ENCODE assay signal across 8 cellular contexts in the genomic region with DNA sequence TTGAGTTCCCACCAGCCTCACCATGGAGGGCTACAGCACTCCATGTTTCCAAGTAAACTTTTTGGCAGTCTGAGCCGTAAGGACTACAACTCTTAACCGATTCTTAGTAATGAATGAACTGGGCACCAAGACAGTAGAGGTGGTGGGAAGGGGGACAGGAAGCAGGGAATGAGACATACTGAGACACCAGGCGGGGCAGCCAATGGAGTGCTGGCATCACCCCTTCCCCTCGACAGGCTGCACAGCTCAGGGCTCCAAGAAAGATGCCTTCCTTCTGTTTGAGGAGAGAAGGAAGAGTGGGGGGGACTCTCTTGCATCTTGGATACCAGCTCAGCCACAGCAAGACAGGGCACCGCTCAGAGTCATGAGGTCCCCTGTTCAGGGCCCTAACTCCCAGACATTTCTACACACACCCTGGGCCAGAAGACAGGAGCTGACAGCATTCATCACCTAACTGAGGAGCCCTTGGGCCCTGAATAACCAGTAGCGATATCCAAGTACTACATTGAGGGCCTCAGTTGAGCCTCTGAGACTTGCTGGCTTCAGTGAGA. TPM values are rescaled to one million over a fixed set of nuclear protein-coding genes. Genes with fewer than 3 reads are reported as not detected.
DNase-seq lines count a peak whose midpoint lies in the region; ATAC-seq lines count a peak whose summit lies in the region.

No MANE protein-coding gene starts in this region.

- no peaks in the 10 kb centered on the region for H3K36me3 Mint-ChIP-seq in dendritic cell treated with granulocyte-macrophage colony-stimulating factor and Interleukin-4, amounts not matched to agents 40 ng/mL and 50 ng/mL, for 4 days (ENCODE audit: low read depth)

- peak; percentile 15 for ATAC-seq in GM19023 (IDR thresholded peaks at IDR 0.05; ENCODE audit: unreplicated experiment)
- ATAC-seq in HG03354 (IDR thresholded peaks at IDR 0.05; ENCODE audit: poor library complexity, severe bottlenecking, unreplicated experiment): peak; percentile 5
- no peak for ATAC-seq in GM18909 (IDR thresholded peaks at IDR 0.05; ENCODE audit: poor library complexity, unreplicated experiment)

- H3K4me1 Mint-ChIP-seq in dendritic cell treated with granulocyte-macrophage colony-stimulating factor and Interleukin-4, amounts not matched to agents 40 ng/mL and 50 ng/mL, for 4 days (ENCODE audit: low read depth): peaks cover 56% of the 10 kb centered on the region

- no peaks in the 10 kb centered on the region for H3K27me3 Mint-ChIP-seq in dendritic cell treated with granulocyte-macrophage colony-stimulating factor and Interleukin-4, amounts not matched to agents 40 ng/mL and 50 ng/mL, for 4 days

- DNase-seq in A172 (ENCODE audit: low spot score) (peak; percentile 26), glomerular visceral epithelial cell (ENCODE audit: extremely low spot score) (no peak), activated gamma-delta T cell (lab: John Stamatoyannopoulos, UW) (no peak), NCI-H748 treated with DMSO at 0.1 percent for 48 hours (lab: John Stamatoyannopoulos, UW) (no peak)

- intact Hi-C loops in dendritic cell treated with granulocyte-macrophage colony-stimulating factor and Interleukin-4, amounts not matched to agents 40 ng/mL and 50 ng/mL, for 4 days (cut with micrococcal nuclease): loop anchor here (2.0 kb wide), 1 partner anchor 45 kb away; a partner anchor contains a TSS

- no peak overlapping the region for H3K4me3 Mint-ChIP-seq in dendritic cell treated with granulocyte-macrophage colony-stimulating factor and Interleukin-4, amounts not matched to agents 40 ng/mL and 50 ng/mL, for 4 days

- peak overlapping the region; percentile 27 for H3K27ac Mint-ChIP-seq in dendritic cell treated with granulocyte-macrophage colony-stimulating factor and Interleukin-4, amounts not matched to agents 40 ng/mL and 50 ng/mL, for 4 days

- no peaks in the 10 kb centered on the region for H3K9me3 Mint-ChIP-seq in dendritic cell treated with granulocyte-macrophage colony-stimulating factor and Interleukin-4, amounts not matched to agents 40 ng/mL and 50 ng/mL, for 4 days

RNA-seq across cellular contexts. Expression of a gene that starts 45.2 kb away (rescaled TPM):
- 91.0 and 101 TPM in 2 replicates for total RNA-seq in A172 (2014; rRNA removed; shearing (Covaris generic))
